25 cellular contexts compared by ENCODE assay signal in genomic region chr1:52059888-52060287, GRCh38. TPM values are rescaled to one million over a fixed set of nuclear protein-coding genes. Genes with fewer than 3 reads are reported as not detected.
DNase-seq lines count a peak whose midpoint lies in the region; ATAC-seq, FAIRE-seq and TF ChIP-seq lines count a peak whose summit lies in the region.
"Had no signal": no experiment of that assay in that cellular context is flagged by ENCODE, and none has a peak within 500 bp of the region (broad histone marks: within the 10 kb centered on the region; RNA-seq: fewer than 3 reads in every experiment).

No MANE protein-coding gene starts in this region.

- peaks cover 37 to 49% of the 10 kb centered on the region in 2 donors for H3K36me3 Mint-ChIP-seq in CD14-positive monocyte

- no peaks in the 10 kb centered on the region; a peak in 1 of 5 replicates for H3K27me3 ChIP-seq in HepG2 (ENCODE audit: control insufficient read depth in 1 of 2, insufficient read depth in 2 of 2, low read length in 2 of 2)
- H3K27me3 ChIP-seq in right lobe of liver = no peaks in the 10 kb centered on the region
- no peaks in the 10 kb centered on the region; a peak in 1 of 5 replicates for H3K27me3 ChIP-seq in K562 (ENCODE audit: control insufficient read depth in 2 of 2, insufficient read depth in 2 of 2, low read length in 2 of 2)
- no peaks in the 10 kb centered on the region for H3K27me3 ChIP-seq in psoas muscle (ENCODE audit: insufficient read depth in 3 of 3, low read length in 2 of 3)

- TF ChIP-seq POLR2A in HepG2 (IDR thresholded peaks at IDR 0.05; ENCODE audit: insufficient read depth in 1 of 2, low read depth in 2 of 2, low read length in 2 of 2) = no peak
- TF ChIP-seq POLR2A in right lobe of liver (IDR thresholded peaks at IDR 0.05) = no peak
- no peak for TF ChIP-seq POLR2A in NB4 (IDR thresholded peaks at IDR 0.05; ENCODE audit: extremely low read depth, insufficient read length)
- TF ChIP-seq POLR2A in K562 (conservative IDR thresholded peaks at IDR 0.05) = no peak

- TF ChIP-seq CTCF in HepG2 (CRISPR knock-in tag; IDR thresholded peaks at IDR 0.05) (no peak), right lobe of liver (IDR thresholded peaks at IDR 0.05) (no peak), NB4 (IDR thresholded peaks at IDR 0.05; ENCODE audit: low read depth, low read length) (no peak), K562 (IDR thresholded peaks at IDR 0.05 in 2 of 3, conservative IDR thresholded peaks at IDR 0.05 in 1 of 3; ENCODE audit: insufficient read depth in 2 of 3, low read depth in 1 of 3, low read length in 3 of 3) (no peak), CD14-positive monocyte (IDR thresholded peaks at IDR 0.05) (no peak), psoas muscle (IDR thresholded peaks at IDR 0.05) (no peak)

- H3K36me3 ChIP-seq in HepG2 (replicated peaks in 1 of 2; ENCODE audit: control insufficient read depth in 1 of 2, insufficient read depth in 2 of 2, low read length in 2 of 2) (peaks cover 15 to 38% of the 10 kb centered on the region in 2 experiments), right lobe of liver (peaks cover 0 to 26% (median 11%) of the 10 kb centered on the region in 4 donors), K562 (ENCODE audit: control insufficient read depth, insufficient read depth, low read length) (peaks cover 60% of the 10 kb centered on the region), psoas muscle (ENCODE audit: insufficient read depth in 1 of 2, low read depth in 1 of 2) (peaks cover 6 to 51% of the 10 kb centered on the region in 2 donors)

- POLR2A ChIA-PET in HepG2 (lab: Yijun Ruan, JAX) = interaction anchor here (1.2 to 1.9 kb wide), 3 partner anchors 10 to 20 kb away, joined by 4 to 11 read pairs (median 4); no protein-coding TSS in a partner anchor
- POLR2A ChIA-PET in K562 (lab: Yijun Ruan, JAX) = interaction anchor here (0.6 to 2.3 kb wide), 9 partner anchors 9 to 148 kb away, joined by 3 to 12 read pairs (median 3); no protein-coding TSS in a partner anchor

- H3K27me3 Mint-ChIP-seq in CD14-positive monocyte (ENCODE audit: low read depth in 3 of 3) = no peaks in the 10 kb centered on the region

- FAIRE-seq in HepG2 (lab: Jason Lieb, UNC) (no peak), K562 (lab: Jason Lieb, UNC) (no peak)
- FAIRE-seq: A204.1, GM12891 had no signal

- H2AFZ ChIP-seq in HepG2 (ENCODE audit: low read length) (no peak overlapping the region), K562 (ENCODE audit: low read depth, low read length) (no peak overlapping the region)

- H4K20me1 ChIP-seq in HepG2 (ENCODE audit: insufficient read depth, low read length) (peaks cover 36% of the 10 kb centered on the region), K562 (replicated peaks; ENCODE audit: control insufficient read depth, insufficient read depth, low read length) (no peaks in the 10 kb centered on the region)

- H3K27ac Mint-ChIP-seq in CD14-positive monocyte = no peak overlapping the region

- H3K9me3 ChIP-seq in HepG2 (ENCODE audit: low read length) (no peaks in the 10 kb centered on the region), right lobe of liver (no peaks in the 10 kb centered on the region), K562 (replicated peaks; ENCODE audit: control insufficient read depth, insufficient read depth, low read depth, low read length) (no peaks in the 10 kb centered on the region), psoas muscle (no peaks in the 10 kb centered on the region)
- H3K9me3 ChIP-seq: Caco-2, SK-N-SH had no signal

- no peak overlapping the region for H3K4me3 ChIP-seq in HepG2 (replicated peaks in 1 of 3; ENCODE audit: insufficient read depth in 1 of 3, low read depth in 2 of 3, low read length in 3 of 3)
- no peak overlapping the region for H3K4me3 ChIP-seq in right lobe of liver
- H3K4me3 ChIP-seq in NB4 (ENCODE audit: low read depth, low read length) = peak overlapping the region; percentile 40
- H3K4me3 ChIP-seq in K562 = no peak overlapping the region
- no peak overlapping the region for H3K4me3 ChIP-seq in psoas muscle

- WGBS in HepG2 (ENCODE audit: low lambda C conversion rate) = 97% methylated on average over 1 of the region's 1 CpG
- 89% methylated on average over 1 of the region's 1 CpG for WGBS in right lobe of liver (ENCODE audit: insufficient coverage, low coverage, low lambda C conversion rate, missing lambda C conversion rate)
- 89% methylated on average over 1 of the region's 1 CpG for WGBS in K562 (ENCODE audit: insufficient coverage, low coverage, missing lambda C conversion rate)
- WGBS in psoas muscle, 3 donors = 91 to 100% (median 94%) methylated on average over 1 of the region's 1 CpG

- H3K4me3 Mint-ChIP-seq in CD14-positive monocyte = no peak overlapping the region

- ATAC-seq in HepG2 = no peak
- no peak for ATAC-seq in right lobe of liver
- no peak for ATAC-seq in K562
- no peak for ATAC-seq in HG03342 (IDR thresholded peaks at IDR 0.05; ENCODE audit: unreplicated experiment)
- no peak for ATAC-seq in psoas muscle
- ATAC-seq: HCT116 had no signal

- TF ChIP-seq RAD21 in HepG2 (CRISPR knock-in tag; IDR thresholded peaks at IDR 0.05) (no peak), K562 (CRISPR knock-in tag; conservative IDR thresholded peaks at IDR 0.05 in 1 of 2, IDR thresholded peaks at IDR 0.05 in 1 of 2) (no peak)

- H3K4me2 ChIP-seq in HepG2 (ENCODE audit: low read depth, low read length) (0 out of 2 replicates have a peak overlapping the region, but pooled peaks have one; percentile 40), K562 (ENCODE audit: insufficient read depth, low read length) (no peak overlapping the region)
- H3K4me2 ChIP-seq: SK-N-SH had no signal

- BruUV-seq in HepG2 (replicated peaks; lab: Mats Ljungman, UMichigan) (no TSS peak), K562 (replicated peaks; lab: Mats Ljungman, UMichigan) (no TSS peak)

- in situ Hi-C loops in HepG2 (cut with HindIII; ENCODE audit: extremely low pct_ligation_motif_present, low pct_unique_long_range_greater_than_20kb) = no loop called here
- in situ Hi-C loops in K562 (cut with MboI) = no loop called here

- TF ChIP-seq EP300 in HepG2 (IDR thresholded peaks at IDR 0.05; ENCODE audit: low read depth in 2 of 2, low read length in 2 of 2) (no peak), HepG2 (CRISPR knock-in tag; IDR thresholded peaks at IDR 0.05; ENCODE audit: borderline replicate concordance) (no peak), K562 (IDR thresholded peaks at IDR 0.05; ENCODE audit: low read length) (no peak)

- H3K27ac ChIP-seq in HepG2 (ENCODE audit: extremely low read length, insufficient read depth, low read length) (no peak overlapping the region), right lobe of liver (no peak overlapping the region), K562 (ENCODE audit: extremely low read depth, low read depth, low read length) (no peak overlapping the region), psoas muscle (no peak overlapping the region)
- H3K27ac ChIP-seq: KMS-11 had no signal

- CTCF ChIA-PET in HepG2 (lab: Yijun Ruan, JAX; ENCODE audit: low intra/inter-chr PET ratio, low total read pairs) = no interaction called here
- CTCF ChIA-PET in K562 (lab: Yijun Ruan, JAX; ENCODE audit: low intra/inter-chr PET ratio) = no interaction called here

- H3K4me1 ChIP-seq in HepG2 (ENCODE audit: insufficient read depth, low read length) = peaks cover 43% of the 10 kb centered on the region
- peaks cover 0 to 10% (median 5%) of the 10 kb centered on the region in 4 donors for H3K4me1 ChIP-seq in right lobe of liver
- peaks cover 4 to 11% of the 10 kb centered on the region in 2 experiments for H3K4me1 ChIP-seq in K562 (replicated peaks in 1 of 2; ENCODE audit: control insufficient read depth in 2 of 2, insufficient read depth in 2 of 2, low read length in 2 of 2)
- H3K4me1 ChIP-seq in psoas muscle = peaks cover 32% of the 10 kb centered on the region

- DNase-seq in HepG2 (ENCODE audit: low spot score) (no peak), right lobe of liver (no peak), NB4 (ENCODE audit: low read depth) (no peak), K562 (ENCODE audit: extremely low read depth in 1 of 4, low spot score in 3 of 4) (no peak), CD14-positive monocyte (ENCODE audit: low spot score) (no peak), psoas muscle (no peak), GM03348 (ENCODE audit: low spot score) (no peak)
- DNase-seq: Caco-2; DMS153; GF-D8; GOT3; NCI-H1092 treated with DMSO at 0.1 percent for 48 hours; NCI-H146; NCI-H2029 treated with DMSO at 0.1 percent for 48 hours; NCI-H2171 treated with DMSO at 0.1 percent for 48 hours; NCI-H446; NCI-H526 treated with DMSO at 0.1 percent for 48 hours; NK-92 treated with Interleukin-12 subunit alpha and Interleukin-12 subunit beta, amount 100 ng/mL, for 24 hours; SHP77 treated with DMSO at 0.1 percent for 48 hours; SK-N-SH had no signal

- peaks cover 26% of the 10 kb centered on the region for H3K4me1 Mint-ChIP-seq in CD14-positive monocyte

- intact Hi-C loops in HepG2 (cut with micrococcal nuclease; ENCODE audit: unreplicated experiment) (no loop called here), right lobe of liver (cut with DNase I) (no loop called here), K562 (cut with micrococcal nuclease) (loop anchor here (5.0 kb wide), 1 partner anchor 492 kb away; the partner anchor contains the start of gene TUT4), CD14-positive monocyte (cut with micrococcal nuclease) (loop anchor here (10.0 kb wide), 2 partner anchors 345 to 635 kb away; partner anchors contain the start of genes COA7 (in 1 of the 2), ORC1 (in 1 of the 2) and PRPF38A (in 1 of the 2)), psoas muscle (cut with DNase I) (loop anchor here in 1 of 2 donors (5.0 kb wide), 1 partner anchor 183 kb away; the partner anchor contains the start of gene NRDC)

- no peaks in the 10 kb centered on the region for H3K9me1 ChIP-seq in K562 (ENCODE audit: control insufficient read depth, insufficient read depth, low read length)

- H3K79me2 ChIP-seq in HepG2 (ENCODE audit: insufficient read depth, low read length) (peaks cover 68% of the 10 kb centered on the region), K562 (ENCODE audit: control insufficient read depth, insufficient read depth, low read length) (peaks cover 70% of the 10 kb centered on the region)

- H3K9me3 Mint-ChIP-seq in CD14-positive monocyte = no peaks in the 10 kb centered on the region

- no peak overlapping the region for H3K9ac ChIP-seq in HepG2 (ENCODE audit: insufficient read depth, low read depth, low read length)
- no peak overlapping the region for H3K9ac ChIP-seq in K562 (ENCODE audit: insufficient read depth in 1 of 2, low read depth in 2 of 2, low read length in 2 of 2)
- H3K9ac ChIP-seq: KMS-11, SK-N-SH had no signal

RNA-seq across cellular contexts. Expression of gene BTF3L4, which starts 3.8 kb away (rescaled TPM):
- total RNA-seq in HepG2 (2016; rRNA removed; fragmentation: Illumina TruSeq; extraction: Trizol) (74.3 and 112 TPM in 2 replicates), right lobe of liver (10 to 100 TPM; 11.9 to 26.2 (median 15.2) TPM), K562 (2014; rRNA removed) (36.3 and 40.1 TPM in 2 replicates), K562 (2014; rRNA removed; fragmentation: Illumina TruSeq; extraction: Trizol) (102 and 114 TPM in 2 replicates), K562 (2015; rRNA removed; fragmentation: Illumina TruSeq; extraction: Trizol) (66.4 and 73.3 TPM in 2 replicates), K562 (2021) (54.4 and 54.9 TPM in 2 replicates), psoas muscle (10 to 100 TPM; 34.2 to 70.1 (median 55.5) TPM)
- total RNA-seq in HepG2 (2016; cell fraction: cytosol; rRNA removed; fragmentation: Illumina TruSeq; extraction: Trizol; ENCODE audit: low read depth) = 20.6 and 23.9 TPM in 2 replicates
- total RNA-seq in HepG2 (2016; cell fraction: insoluble cytoplasmic fraction; rRNA removed; fragmentation: Illumina TruSeq; extraction: Trizol) = 77.8 and 124 TPM in 2 replicates
- total RNA-seq in HepG2 (2016; cell fraction: membrane; rRNA removed; fragmentation: Illumina TruSeq; extraction: Trizol) = 37.7 and 41.9 TPM in 2 replicates
- 46.3 and 50.0 TPM in 2 replicates for total RNA-seq in HepG2 (2016; cell fraction: nucleus; rRNA removed; fragmentation: Illumina TruSeq; extraction: Trizol)
- polyA plus RNA-seq in HepG2 (2011; rRNA removed) (45.0 and 59.0 TPM in 2 replicates), K562 (2011; rRNA removed) (64.1 and 78.0 TPM in 2 replicates), K562 (2014; fragmentation: Illumina TruSeq; extraction: Trizol) (85.1 and 99.0 TPM in 2 replicates), K562 (2014; fragmentation: Nextera tagmentation; extraction: Ambion mirVana) (100 to 1,000 TPM in 1 of 2 experiments, 10 to 100 TPM in 1; 90.9 to 106 TPM), K562 (2014; rRNA removed) (72.3 and 88.8 TPM in 2 replicates), CD14-positive monocyte (100 to 1,000 TPM; 108 to 116 TPM), psoas muscle (10 to 100 TPM; 55.0 to 69.4 (median 57.6) TPM)
- polyA plus RNA-seq in HepG2 (2011; cell fraction: cytosol; rRNA removed) = 25.4 and 48.5 TPM in 2 replicates
- 17.6 and 25.6 TPM in 2 replicates for polyA plus RNA-seq in HepG2 (2011; cell fraction: nucleus; rRNA removed)
- polyA plus RNA-seq in HepG2 (2012) = 65.1 and 81.7 TPM in 2 replicates
- 16.9 and 17.5 TPM in 2 replicates for polyA plus RNA-seq in HepG2 (2016; cell fraction: cytosol; fragmentation: Illumina TruSeq; extraction: Trizol; ENCODE audit: low read depth)
- polyA plus RNA-seq in HepG2 (2016; cell fraction: insoluble cytoplasmic fraction; fragmentation: Illumina TruSeq; extraction: Trizol; ENCODE audit: low read depth) = 121 and 133 TPM in 2 replicates
- 29.8 and 33.4 TPM in 2 replicates for polyA plus RNA-seq in HepG2 (2016; cell fraction: membrane; fragmentation: Illumina TruSeq; extraction: Trizol; ENCODE audit: low read depth)
- 53.7 and 57.4 TPM in 2 replicates for polyA plus RNA-seq in HepG2 (2016; cell fraction: nucleus; fragmentation: Illumina TruSeq; extraction: Trizol; ENCODE audit: insufficient read depth, low read depth)
- polyA minus RNA-seq in HepG2 (2011; rRNA and poly(A)+ RNA removed; ENCODE audit: low replicate concordance) = 19.1 and 24.7 TPM in 2 replicates
- 38.0 and 40.3 TPM in 2 replicates for polyA minus RNA-seq in HepG2 (2011; cell fraction: cytosol; rRNA and poly(A)+ RNA removed)
- polyA minus RNA-seq in HepG2 (2011; cell fraction: nucleus; rRNA and poly(A)+ RNA removed) = 64.2 and 78.8 TPM in 2 replicates
- 33.9 and 89.6 TPM in 2 replicates for total RNA-seq in K562 (2011; cell fraction: chromatin; rRNA removed; ENCODE audit: low replicate concordance)
- total RNA-seq in K562 (2011; cell fraction: nucleolus; rRNA removed) = 32.2 and 33.0 TPM in 2 replicates
- total RNA-seq in K562 (2011; cell fraction: nucleoplasm; rRNA removed) = 65.7 and 117 TPM in 2 replicates
- polyA plus RNA-seq in K562 (2011; cell fraction: cytosol; rRNA removed) = 12.5 and 39.8 TPM in 2 replicates
- polyA plus RNA-seq in K562 (2011; cell fraction: nucleus; rRNA removed) = 11.6 and 25.7 TPM in 2 replicates
- 49.8 and 74.5 TPM in 2 replicates for polyA plus RNA-seq in K562 (2012)
- 45.1 and 68.5 TPM in 2 replicates for polyA minus RNA-seq in K562 (2011; rRNA and poly(A)+ RNA removed)
- 31.9 and 32.6 TPM in 2 replicates for polyA minus RNA-seq in K562 (2011; cell fraction: cytosol; rRNA and poly(A)+ RNA removed)
- 19.0 and 31.0 TPM in 2 replicates for polyA minus RNA-seq in K562 (2011; cell fraction: nucleus; rRNA and poly(A)+ RNA removed)

RNA-seq across cellular contexts. Expression of gene TXNDC12, which starts 4.9 kb away (rescaled TPM):
- total RNA-seq in HepG2 (2016; rRNA removed; fragmentation: Illumina TruSeq; extraction: Trizol) (41.7 and 67.2 TPM in 2 replicates), right lobe of liver (10 to 100 TPM; 26.8 to 40.8 (median 32.0) TPM), K562 (2014; rRNA removed) (33.4 and 47.6 TPM in 2 replicates), K562 (2014; rRNA removed; fragmentation: Illumina TruSeq; extraction: Trizol) (37.8 and 40.2 TPM in 2 replicates), K562 (2015; rRNA removed; fragmentation: Illumina TruSeq; extraction: Trizol) (29.7 and 34.6 TPM in 2 replicates), K562 (2021) (57.9 and 60.8 TPM in 2 replicates), psoas muscle (10 to 100 TPM; 11.6 to 18.9 (median 14.6) TPM)
- total RNA-seq in HepG2 (2016; cell fraction: cytosol; rRNA removed; fragmentation: Illumina TruSeq; extraction: Trizol; ENCODE audit: low read depth) = 16.5 and 18.9 TPM in 2 replicates
- 53.9 and 75.5 TPM in 2 replicates for total RNA-seq in HepG2 (2016; cell fraction: insoluble cytoplasmic fraction; rRNA removed; fragmentation: Illumina TruSeq; extraction: Trizol)
- total RNA-seq in HepG2 (2016; cell fraction: membrane; rRNA removed; fragmentation: Illumina TruSeq; extraction: Trizol) = 29.2 and 32.2 TPM in 2 replicates
- 48.0 and 55.0 TPM in 2 replicates for total RNA-seq in HepG2 (2016; cell fraction: nucleus; rRNA removed; fragmentation: Illumina TruSeq; extraction: Trizol)
- polyA plus RNA-seq in HepG2 (2011; rRNA removed) (55.9 and 65.6 TPM in 2 replicates), K562 (2011; rRNA removed) (45.9 and 53.1 TPM in 2 replicates), K562 (2014; fragmentation: Illumina TruSeq; extraction: Trizol) (31.7 and 32.1 TPM in 2 replicates), K562 (2014; fragmentation: Nextera tagmentation; extraction: Ambion mirVana) (10 to 100 TPM; 17.0 to 29.3 TPM), K562 (2014; rRNA removed) (43.5 and 45.4 TPM in 2 replicates), CD14-positive monocyte (100 to 1,000 TPM; 121 to 125 TPM), psoas muscle (10 to 100 TPM; 12.0 to 24.3 (median 18.1) TPM)
- 48.6 and 71.0 TPM in 2 replicates for polyA plus RNA-seq in HepG2 (2011; cell fraction: cytosol; rRNA removed)
- polyA plus RNA-seq in HepG2 (2011; cell fraction: nucleus; rRNA removed) = 17.5 and 19.1 TPM in 2 replicates
- 46.7 and 93.9 TPM in 2 replicates for polyA plus RNA-seq in HepG2 (2012)
- 19.0 and 19.3 TPM in 2 replicates for polyA plus RNA-seq in HepG2 (2016; cell fraction: cytosol; fragmentation: Illumina TruSeq; extraction: Trizol; ENCODE audit: low read depth)
- 37.7 and 44.4 TPM in 2 replicates for polyA plus RNA-seq in HepG2 (2016; cell fraction: insoluble cytoplasmic fraction; fragmentation: Illumina TruSeq; extraction: Trizol; ENCODE audit: low read depth)
- polyA plus RNA-seq in HepG2 (2016; cell fraction: membrane; fragmentation: Illumina TruSeq; extraction: Trizol; ENCODE audit: low read depth) = 24.3 and 28.1 TPM in 2 replicates
- 61.2 and 77.2 TPM in 2 replicates for polyA plus RNA-seq in HepG2 (2016; cell fraction: nucleus; fragmentation: Illumina TruSeq; extraction: Trizol; ENCODE audit: insufficient read depth, low read depth)
- 32.1 and 68.8 TPM in 2 replicates for polyA minus RNA-seq in HepG2 (2011; rRNA and poly(A)+ RNA removed; ENCODE audit: low replicate concordance)
- polyA minus RNA-seq in HepG2 (2011; cell fraction: cytosol; rRNA and poly(A)+ RNA removed) = 69.7 and 82.4 TPM in 2 replicates
- polyA minus RNA-seq in HepG2 (2011; cell fraction: nucleus; rRNA and poly(A)+ RNA removed) = 24.1 and 28.7 TPM in 2 replicates
- total RNA-seq in K562 (2011; cell fraction: chromatin; rRNA removed; ENCODE audit: low replicate concordance) = 35.5 and 42.7 TPM in 2 replicates
- 45.9 and 51.5 TPM in 2 replicates for total RNA-seq in K562 (2011; cell fraction: nucleolus; rRNA removed)
- 54.7 and 62.0 TPM in 2 replicates for total RNA-seq in K562 (2011; cell fraction: nucleoplasm; rRNA removed)
- polyA plus RNA-seq in K562 (2011; cell fraction: cytosol; rRNA removed) = 17.1 and 33.6 TPM in 2 replicates
- polyA plus RNA-seq in K562 (2011; cell fraction: nucleus; rRNA removed) = 13.3 and 16.5 TPM in 2 replicates
- polyA plus RNA-seq in K562 (2012) = 46.0 and 101 TPM in 2 replicates
- polyA minus RNA-seq in K562 (2011; rRNA and poly(A)+ RNA removed) = 22.5 and 27.6 TPM in 2 replicates
- polyA minus RNA-seq in K562 (2011; cell fraction: cytosol; rRNA and poly(A)+ RNA removed) = 56.3 and 58.4 TPM in 2 replicates
- polyA minus RNA-seq in K562 (2011; cell fraction: nucleus; rRNA and poly(A)+ RNA removed) = 10.6 and 13.2 TPM in 2 replicates

RNA-seq across cellular contexts. Expression of gene KTI12, which starts 26.3 kb away (rescaled TPM):
- total RNA-seq in HepG2 (2016; rRNA removed; fragmentation: Illumina TruSeq; extraction: Trizol) (10.2 and 11.8 TPM in 2 replicates), right lobe of liver (1 to 10 TPM; 2.9 to 7.5 (median 4.2) TPM), K562 (2014; rRNA removed) (15.2 and 19.6 TPM in 2 replicates), K562 (2014; rRNA removed; fragmentation: Illumina TruSeq; extraction: Trizol) (11.3 and 11.7 TPM in 2 replicates), K562 (2015; rRNA removed; fragmentation: Illumina TruSeq; extraction: Trizol) (10.7 and 10.9 TPM in 2 replicates), K562 (2021) (22.8 and 25.9 TPM in 2 replicates), psoas muscle (1 to 10 TPM; 2.3 to 5.3 (median 4.4) TPM)
- 1.4 and 2.0 TPM in 2 replicates for total RNA-seq in HepG2 (2016; cell fraction: cytosol; rRNA removed; fragmentation: Illumina TruSeq; extraction: Trizol; ENCODE audit: low read depth)
- total RNA-seq in HepG2 (2016; cell fraction: insoluble cytoplasmic fraction; rRNA removed; fragmentation: Illumina TruSeq; extraction: Trizol) = 10.6 and 12.0 TPM in 2 replicates
- 5.3 and 5.6 TPM in 2 replicates for total RNA-seq in HepG2 (2016; cell fraction: membrane; rRNA removed; fragmentation: Illumina TruSeq; extraction: Trizol)
- total RNA-seq in HepG2 (2016; cell fraction: nucleus; rRNA removed; fragmentation: Illumina TruSeq; extraction: Trizol) = 7.0 and 8.3 TPM in 2 replicates
- polyA plus RNA-seq in HepG2 (2011; rRNA removed) (7.0 and 7.4 TPM in 2 replicates), K562 (2011; rRNA removed) (12.0 and 12.7 TPM in 2 replicates), K562 (2014; fragmentation: Illumina TruSeq; extraction: Trizol) (10.9 and 11.6 TPM in 2 replicates), K562 (2014; fragmentation: Nextera tagmentation; extraction: Ambion mirVana) (1 to 10 TPM; 3.1 to 4.8 TPM), K562 (2014; rRNA removed) (21.1 and 23.6 TPM in 2 replicates), CD14-positive monocyte (10 to 100 TPM; 16.2 to 18.2 TPM), psoas muscle (10 to 100 TPM in 2 of 3 donors, 1 to 10 TPM in 1; 6.5 to 12.9 (median 10.0) TPM)
- 7.6 and 9.9 TPM in 2 replicates for polyA plus RNA-seq in HepG2 (2011; cell fraction: cytosol; rRNA removed)
- polyA plus RNA-seq in HepG2 (2011; cell fraction: nucleus; rRNA removed) = 7.4 and 7.7 TPM in 2 replicates
- polyA plus RNA-seq in HepG2 (2012) = 5.6 and 6.2 TPM in 2 replicates
- polyA plus RNA-seq in HepG2 (2016; cell fraction: cytosol; fragmentation: Illumina TruSeq; extraction: Trizol; ENCODE audit: low read depth) = 1.1 and 1.5 TPM in 2 replicates
- 10.2 and 12.7 TPM in 2 replicates for polyA plus RNA-seq in HepG2 (2016; cell fraction: insoluble cytoplasmic fraction; fragmentation: Illumina TruSeq; extraction: Trizol; ENCODE audit: low read depth)
- polyA plus RNA-seq in HepG2 (2016; cell fraction: membrane; fragmentation: Illumina TruSeq; extraction: Trizol; ENCODE audit: low read depth) = 2.7 and 3.0 TPM in 2 replicates
- polyA plus RNA-seq in HepG2 (2016; cell fraction: nucleus; fragmentation: Illumina TruSeq; extraction: Trizol; ENCODE audit: insufficient read depth, low read depth) = 10.6 and 13.5 TPM in 2 replicates
- polyA minus RNA-seq in HepG2 (2011; rRNA and poly(A)+ RNA removed; ENCODE audit: low replicate concordance) = 8.9 and 13.7 TPM in 2 replicates
- polyA minus RNA-seq in HepG2 (2011; cell fraction: cytosol; rRNA and poly(A)+ RNA removed) = 2.2 and 2.9 TPM in 2 replicates
- polyA minus RNA-seq in HepG2 (2011; cell fraction: nucleus; rRNA and poly(A)+ RNA removed) = 8.5 and 8.6 TPM in 2 replicates
- 17.1 and 23.9 TPM in 2 replicates for total RNA-seq in K562 (2011; cell fraction: chromatin; rRNA removed; ENCODE audit: low replicate concordance)
- 23.8 and 28.2 TPM in 2 replicates for total RNA-seq in K562 (2011; cell fraction: nucleolus; rRNA removed)
- 15.8 and 17.0 TPM in 2 replicates for total RNA-seq in K562 (2011; cell fraction: nucleoplasm; rRNA removed)
- 13.7 and 27.1 TPM in 2 replicates for polyA plus RNA-seq in K562 (2011; cell fraction: cytosol; rRNA removed)
- 12.5 and 13.1 TPM in 2 replicates for polyA plus RNA-seq in K562 (2011; cell fraction: nucleus; rRNA removed)
- 15.7 and 17.3 TPM in 2 replicates for polyA plus RNA-seq in K562 (2012)
- 10.1 and 11.8 TPM in 2 replicates for polyA minus RNA-seq in K562 (2011; rRNA and poly(A)+ RNA removed)
- polyA minus RNA-seq in K562 (2011; cell fraction: cytosol; rRNA and poly(A)+ RNA removed) = 6.3 and 8.4 TPM in 2 replicates
- 7.7 and 12.9 TPM in 2 replicates for polyA minus RNA-seq in K562 (2011; cell fraction: nucleus; rRNA and poly(A)+ RNA removed)

Comparison
In these comparisons a context has a peak if more than half of its experiments do, and no peak if none do; other contexts are left out.
1. intact Hi-C loops: an anchor here in K562 (5.0 kb wide) and CD14-positive monocyte (10.0 kb wide); none called in HepG2 and right lobe of liver.
2. Of the 241 proteins assayed by ChIP-seq in both HepG2 and K562: peak only in HepG2: none; only in K562: CEBPG; in both: none; in neither: 239; mixed calls (peak in some experiments, not most) for 1.